In genomic region chr17:18224053-18224427, GRCh38 we compare ENCODE assay signal across 2 cellular contexts.
TF ChIP-seq lines count a peak whose summit lies in the region.

No MANE protein-coding gene starts in this region.

TF ChIP-seq in HEK293, 187 proteins besides CTCF, POLR2A, EP300 and RAD21 (continued from another document):
- TF ChIP-seq ZNF214 (tag by site-specific recombination; IDR thresholded peaks at IDR 0.05; ENCODE audit: borderline replicate concordance) (no peak), ZNF776 (tag by site-specific recombination; IDR thresholded peaks at IDR 0.05; ENCODE audit: borderline replicate concordance) (no peak), ZNF335 (tag by site-specific recombination; conservative IDR thresholded peaks at IDR 0.05) (peak; percentile 70)

TF ChIP-seq in WTC11, 78 proteins besides CTCF, POLR2A, EP300 and RAD21 (continued from another document):
- TF ChIP-seq PRDM15 (CRISPR knock-in tag; IDR thresholded peaks at IDR 0.05) = no peak
- TF ChIP-seq CREB1 (CRISPR knock-in tag; IDR thresholded peaks at IDR 0.05) = no peak
- TF ChIP-seq MLX (CRISPR knock-in tag; IDR thresholded peaks at IDR 0.05) = no peak
